Comparison of ENCODE assay signal across 40 cellular contexts in the genomic region with DNA sequence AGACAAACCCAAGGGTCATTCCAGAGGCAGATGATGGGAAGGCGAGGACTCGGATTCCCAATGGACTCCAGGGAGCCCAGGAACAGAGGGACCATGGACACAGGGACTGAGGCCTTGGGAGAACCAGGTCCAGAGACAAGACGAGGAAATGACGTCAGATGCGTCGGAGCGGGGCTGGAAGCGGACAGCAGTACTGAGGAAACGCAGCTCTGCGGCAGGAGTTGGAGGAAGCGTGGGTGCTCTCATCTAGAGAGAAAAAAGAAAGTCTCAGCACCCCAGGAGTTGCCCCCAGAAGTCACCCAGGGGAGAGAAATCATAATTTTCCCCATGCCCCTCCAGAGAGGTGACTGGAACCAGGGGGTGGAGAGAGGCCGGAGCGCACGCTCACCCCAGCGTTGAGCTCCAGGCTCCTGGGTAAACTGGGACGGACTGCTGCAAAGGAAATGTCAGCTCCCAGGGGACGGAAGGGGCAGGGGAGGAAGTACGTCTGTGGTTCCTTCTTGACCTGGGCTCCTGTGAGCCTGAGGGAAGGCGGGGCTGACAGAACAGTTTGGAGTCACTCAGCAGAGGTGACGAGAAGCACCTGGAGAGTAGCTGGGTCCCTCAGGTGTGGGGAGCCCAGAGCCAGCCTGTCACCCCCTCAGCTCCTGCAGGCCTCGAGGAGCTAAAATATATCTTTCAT. TPM values are rescaled to one million over a fixed set of nuclear protein-coding genes. Genes with fewer than 3 reads are reported as not detected.
"Had no signal": no experiment of that assay in that cellular context is flagged by ENCODE, and none has a peak within 500 bp of the region (broad histone marks: within the 10 kb centered on the region; RNA-seq: fewer than 3 reads in every experiment).

No MANE protein-coding gene starts in this region.

- ATAC-seq: activated CD4-positive, CD25-positive, alpha-beta regulatory T cell treated with anti-CD3 and anti-CD28 coated beads, Interleukin-2, amount 50 U/mL, for 24 hours; body of pancreas; gastrocnemius medialis; mucosa of descending colon; natural killer cell treated with Interleukin-12 subunit alpha and Interleukin-12 subunit beta and Interleukin-15 and Interleukin-18, amount 100 ng/mL, for 72 hours; pancreas; sciatic nerve had no signal

- H3K4me3 ChIP-seq: adrenal gland, body of pancreas, colonic mucosa, lung, mucosa of descending colon, pancreas, prostate gland, skin epidermis, thyroid gland had no signal

- H3K27me3 ChIP-seq: adrenal gland, body of pancreas, colonic mucosa, gastrocnemius medialis, pancreas, thyroid gland had no signal

- FAIRE-seq: endometrium, kidney, pancreas, TTC549 had no signal

- H3K27ac Mint-ChIP-seq: activated naive CD4-positive, alpha-beta T cell treated with anti-CD3 and anti-CD28 coated beads for 36 hours; activated naive CD8-positive, alpha-beta T cell treated with anti-CD3 and anti-CD28 coated beads for 36 hours; activated T-helper 1 cell treated with anti-CD3 and anti-CD28 coated beads, Interleukin-12 subunit alpha, Interleukin-12 subunit beta, Interleukin-2, Interleukin-4 antibody, amounts not matched to agents 30 ng/mL and 10 ng/mL and 1 ng/mL, durations not matched to agents 14 hours and 24 hours and 36 hours; natural killer cell treated with Interleukin-12 subunit alpha and Interleukin-12 subunit beta and Interleukin-15 and Interleukin-18, amount 100 ng/mL, for 72 hours had no signal

- H3K36me3 ChIP-seq: adrenal gland, colonic mucosa, gastrocnemius medialis, pancreas, prostate gland, thyroid gland, WERI-Rb-1 had no signal

- H3K9me3 Mint-ChIP-seq: activated naive CD4-positive, alpha-beta T cell treated with anti-CD3 and anti-CD28 coated beads for 36 hours; activated naive CD8-positive, alpha-beta T cell treated with anti-CD3 and anti-CD28 coated beads for 36 hours; activated T-helper 1 cell treated with anti-CD3 and anti-CD28 coated beads, Interleukin-12 subunit alpha, Interleukin-12 subunit beta, Interleukin-2, Interleukin-4 antibody, amounts not matched to agents 30 ng/mL and 10 ng/mL and 1 ng/mL, durations not matched to agents 14 hours and 24 hours and 36 hours; natural killer cell treated with Interleukin-12 subunit alpha and Interleukin-12 subunit beta and Interleukin-15 and Interleukin-18, amount 100 ng/mL, for 72 hours; stimulated activated naive CD8-positive, alpha-beta T cell treated with anti-CD3 and anti-CD28 coated beads, Interleukin-15, Interleukin-2, amounts not matched to agents 100 ng/mL and 50 ng/mL, for 24 hours had no signal

- H3K9me3 ChIP-seq: adrenal gland, body of pancreas, colonic mucosa, gastrocnemius medialis, mucosa of descending colon, pancreas, prostate gland, thyroid gland had no signal

- H3K4me1 Mint-ChIP-seq: activated naive CD8-positive, alpha-beta T cell treated with anti-CD3 and anti-CD28 coated beads for 36 hours; immature natural killer cell had no signal

- H3K4me3 Mint-ChIP-seq: activated naive CD4-positive, alpha-beta T cell treated with anti-CD3 and anti-CD28 coated beads for 36 hours; activated naive CD8-positive, alpha-beta T cell treated with anti-CD3 and anti-CD28 coated beads for 36 hours; activated T-helper 1 cell treated with anti-CD3 and anti-CD28 coated beads, Interleukin-12 subunit alpha, Interleukin-12 subunit beta, Interleukin-2, Interleukin-4 antibody, amounts not matched to agents 30 ng/mL and 10 ng/mL and 1 ng/mL, durations not matched to agents 14 hours and 24 hours and 36 hours; immature natural killer cell; natural killer cell treated with Interleukin-12 subunit alpha and Interleukin-12 subunit beta and Interleukin-15 and Interleukin-18, amount 100 ng/mL, for 72 hours; stimulated activated naive CD8-positive, alpha-beta T cell treated with anti-CD3 and anti-CD28 coated beads, Interleukin-15, Interleukin-2, amounts not matched to agents 100 ng/mL and 50 ng/mL, for 24 hours had no signal

- DNase-seq: activated CD4-positive, alpha-beta T cell treated with anti-CD3 and anti-CD28 coated beads for 48 hours; activated CD4-positive, alpha-beta T cell treated with anti-CD3 and anti-CD28 coated beads, Interleukin-2, amount 50 U/mL, for 48 hours; activated CD8-positive, alpha-beta memory T cell treated with anti-CD3 and anti-CD28 coated beads, Interleukin-2, amount 50 U/mL, for 4 hours; activated effector memory CD4-positive, alpha-beta T cell treated with anti-CD3 and anti-CD28 coated beads, Interleukin-2, amount 50 U/mL, for 16 hours; activated naive CD4-positive, alpha-beta T cell treated with anti-CD3 and anti-CD28 coated beads for 36 hours; activated naive CD8-positive, alpha-beta T cell treated with anti-CD3 and anti-CD28 coated beads for 36 hours; activated T-cell treated with anti-CD3 and anti-CD28 coated beads, Interleukin-2, amount 50 U/mL, for 1 hour; adrenal gland; aorta; body of pancreas; cerebellar nuclear complex; colonic mucosa; effector CD8-positive, alpha-beta T cell; gastrocnemius medialis; glutamatergic neuron; hypothalamus; immature natural killer cell; kidney; mesendoderm; mucosa of descending colon; nucleus accumbens; pancreas; retina; stimulated activated CD4-positive, alpha-beta T cell treated with anti-CD3 and anti-CD28 coated beads, Interleukin-12 subunit alpha, Interleukin-12 subunit beta, amount 100 ng/mL, for 4 hours; stimulated activated CD4-positive, alpha-beta T cell treated with anti-CD3 and anti-CD28 coated beads, Interleukin-4, amount 100 ng/mL, for 1 hour; substantia nigra; thyroid gland; WERI-Rb-1 had no signal

- H3K27me3 Mint-ChIP-seq: activated naive CD8-positive, alpha-beta T cell treated with anti-CD3 and anti-CD28 coated beads for 36 hours; stimulated activated naive CD8-positive, alpha-beta T cell treated with anti-CD3 and anti-CD28 coated beads, Interleukin-15, Interleukin-2, amounts not matched to agents 100 ng/mL and 50 ng/mL, for 24 hours had no signal

- H3K36me3 Mint-ChIP-seq: activated naive CD8-positive, alpha-beta T cell treated with anti-CD3 and anti-CD28 coated beads for 36 hours; immature natural killer cell; natural killer cell treated with Interleukin-12 subunit alpha and Interleukin-12 subunit beta and Interleukin-15 and Interleukin-18, amount 100 ng/mL, for 72 hours had no signal

- H3K27ac ChIP-seq: adrenal gland, body of pancreas, colonic mucosa, epithelial cell of prostate, pancreas, prostate gland, skin epidermis, thyroid gland, WERI-Rb-1 had no signal

- H3K4me1 ChIP-seq: adrenal gland, body of pancreas, colonic mucosa, gastrocnemius medialis, pancreas, prostate gland, thyroid gland had no signal

RNA-seq across cellular contexts. Expression of a gene that starts 56.5 kb away (rescaled TPM):
- total RNA-seq: myocyte had no signal
